ENCODE assay signal across 23 cellular contexts in genomic region chr17:946510-947236, GRCh38. TPM values are rescaled to one million over a fixed set of nuclear protein-coding genes. Genes with fewer than 3 reads are reported as not detected.
A peak's percentile ranks its signal among the peaks of the same experiment; 100 is the strongest.
DNase-seq lines count a peak whose midpoint lies in the region; ATAC-seq, FAIRE-seq and TF ChIP-seq lines count a peak whose summit lies in the region.
"Had no signal": no experiment of that assay in that cellular context is flagged by ENCODE, and none has a peak within 500 bp of the region (broad histone marks: within the 10 kb centered on the region; RNA-seq: fewer than 3 reads in every experiment).

No MANE protein-coding gene starts in this region.

- no peak overlapping the region for H3K4me3 ChIP-seq in H1 (ENCODE audit: extremely low read depth in 1 of 4, insufficient read depth in 2 of 4, low read depth in 3 of 4, low read length in 4 of 4)

- no peak overlapping the region for H2AK5ac ChIP-seq in H9 (ENCODE audit: insufficient read length, low read length)
- no peak overlapping the region for H2AK5ac ChIP-seq in H1 (ENCODE audit: low read depth, low read length)

- H4K91ac ChIP-seq in H9 (ENCODE audit: insufficient read length, low read depth, low read length) (no peak overlapping the region), H1 (replicated peaks; ENCODE audit: insufficient read length, low read length) (no peak overlapping the region)

- no peak for TF ChIP-seq POLR2A in H1 (IDR thresholded peaks at IDR 0.05; ENCODE audit: control extremely low read depth in 1 of 2, low read depth in 2 of 2, low read length in 2 of 2)

- DNase-seq in H9 (no peak), H1 (ENCODE audit: low read depth in 1 of 2, low spot score in 2 of 2) (no peak), nephron progenitor cell (no peak), NCI-H2227 treated with DMSO at 0.1 percent for 48 hours (lab: John Stamatoyannopoulos, UW) (no peak), dermis blood vessel endothelial cell (no peak)
- DNase-seq: BE2C; Calu3; CD4-positive, alpha-beta T cell; DMS153; HFFc6; Kasumi-1; NCI-H1694; NCI-H2081 treated with DMSO at 0.1 percent for 48 hours; NCI-H2171 treated with DMSO at 0.1 percent for 48 hours; NCI-H446; NCI-H526; Right ventricle myocardium superior had no signal

- H3K4me3 Mint-ChIP-seq in H9 (no peak overlapping the region; a peak in 1 of 5 replicates), nephron progenitor cell (no peak overlapping the region)
- H3K4me3 Mint-ChIP-seq: CD4-positive, alpha-beta T cell; HFFc6 had no signal

- H4K5ac ChIP-seq in H9 (ENCODE audit: insufficient read length, low read depth, low read length) (no peak overlapping the region), H1 (ENCODE audit: insufficient read length, low read depth, low read length) (no peak overlapping the region)

- H2BK15ac ChIP-seq in H9 (ENCODE audit: low read depth, low read length) (no peak overlapping the region), H1 (ENCODE audit: low read length) (0 out of 2 replicates have a peak overlapping the region, but pooled peaks have one; percentile 36)

- H3K18ac ChIP-seq in H9 (ENCODE audit: insufficient read length, low read depth, low read length): no peak overlapping the region
- no peak overlapping the region; the same call in 1 of the 2 replicates for H3K18ac ChIP-seq in H1 (ENCODE audit: extremely low read depth, low read length)

- H2BK20ac ChIP-seq in H9 (ENCODE audit: low read depth, low read length, poor library complexity, severe bottlenecking) (no peak overlapping the region), H1 (ENCODE audit: low read length) (no peak overlapping the region)

- H3K56ac ChIP-seq in H9 (ENCODE audit: insufficient read length, low read depth, low read length): no peak overlapping the region
- no peak overlapping the region for H3K56ac ChIP-seq in H1 (replicated peaks; ENCODE audit: insufficient read length, low read depth, low read length)

- H3K9me3 Mint-ChIP-seq in H9 (no peaks in the 10 kb centered on the region), nephron progenitor cell (no peaks in the 10 kb centered on the region)
- H3K9me3 Mint-ChIP-seq: CD4-positive, alpha-beta T cell; HFFc6 had no signal

- H3T11ph ChIP-seq in H9 (ENCODE audit: low read length): no peak overlapping the region

- H3K4ac ChIP-seq in H9 (ENCODE audit: low read depth, low read length): no peak overlapping the region
- no peak overlapping the region for H3K4ac ChIP-seq in H1 (replicated peaks; ENCODE audit: insufficient read length, low read depth, low read length)

- H3K4me1 ChIP-seq in H9 (ENCODE audit: insufficient read depth, low read length): peaks cover 5% of the 10 kb centered on the region; the same call in 1 of the 2 replicates
- H3K4me1 ChIP-seq in H1 (replicated peaks in 1 of 4; ENCODE audit: control insufficient read depth in 3 of 4, insufficient read depth in 4 of 4, low read length in 3 of 4): peaks cover 10 to 17% (median 14%) of the 10 kb centered on the region in 4 experiments
- H3K4me1 ChIP-seq: BE2C had no signal

- POLR2A ChIA-PET in H1 (lab: Charles Lee; ENCODE audit: partially characterized antibody): interaction anchor here (0.9 kb wide), 2 partner anchors 17 to 21 kb away, joined by 3 to 5 read pairs; no protein-coding TSS in a partner anchor

- H3K79me2 ChIP-seq in H9 (ENCODE audit: insufficient read depth, low read length) (no peaks in the 10 kb centered on the region; the same call in 1 of the 2 replicates), H1 (ENCODE audit: control insufficient read depth in 1 of 2, insufficient read depth in 2 of 2, low read length in 2 of 2) (peaks cover 0 to 38% of the 10 kb centered on the region in 2 experiments; a peak in 2 of 4 replicates)

- no peak overlapping the region for H3K23ac ChIP-seq in H9 (ENCODE audit: insufficient read length, low read depth, low read length)
- no peak overlapping the region for H3K23ac ChIP-seq in H1 (ENCODE audit: insufficient read length)

- H3K27me3 ChIP-seq in H9 (ENCODE audit: insufficient read depth, low read length) (no peaks in the 10 kb centered on the region), H1 (replicated peaks in 1 of 4; ENCODE audit: control insufficient read depth in 3 of 4, extremely low read depth in 1 of 4, insufficient read depth in 3 of 4, low read length in 3 of 4) (no peaks in the 10 kb centered on the region)

- TF ChIP-seq CTCF in H9 (conservative IDR thresholded peaks at IDR 0.05) (no peak), H1 (IDR thresholded peaks at IDR 0.05; ENCODE audit: control extremely low read depth in 1 of 3, insufficient read depth in 1 of 3, low read depth in 1 of 3, low read length in 3 of 3) (no peak), nephron progenitor cell (IDR thresholded peaks at IDR 0.05) (no peak)

- H3K9me3 ChIP-seq in H9 (ENCODE audit: control insufficient read depth, low read depth, low read length) (no peaks in the 10 kb centered on the region), H1 (ENCODE audit: insufficient read depth in 2 of 2, low read depth in 1 of 2, low read length in 1 of 2) (no peaks in the 10 kb centered on the region)
- H3K9me3 ChIP-seq: BE2C had no signal

- CTCF ChIA-PET in H1 (lab: Charles Lee; ENCODE audit: partially characterized antibody): interaction anchor here (0.7 to 0.9 kb wide), 3 partner anchors 10 to 34 kb away, joined by 3 to 4 read pairs (median 3); no protein-coding TSS in a partner anchor

- H3K14ac ChIP-seq in H9 (ENCODE audit: insufficient read depth, low read length) (no peak overlapping the region), H1 (ENCODE audit: insufficient read length) (no peak overlapping the region)

- no peak for TF ChIP-seq RAD21 in H1 (IDR thresholded peaks at IDR 0.05 in 1 of 2, conservative IDR thresholded peaks at IDR 0.05 in 1 of 2; ENCODE audit: low read depth in 2 of 2, low read length in 2 of 2)

- H3K27ac Mint-ChIP-seq in H9 (peak overlapping the region; percentile 82 to 90 (median 88); a peak in 6 of 7 replicates), nephron progenitor cell (peak overlapping the region; percentile 68)
- H3K27ac Mint-ChIP-seq: CD4-positive, alpha-beta T cell; HFFc6 had no signal

- no peak overlapping the region for H2BK12ac ChIP-seq in H9 (ENCODE audit: insufficient read length, low read depth, low read length)
- H2BK12ac ChIP-seq in H1 (ENCODE audit: low read depth, low read length): 0 out of 2 replicates have a peak overlapping the region, but pooled peaks have one; percentile 9

- peaks cover 4% of the 10 kb centered on the region for H3K79me1 ChIP-seq in H9 (ENCODE audit: insufficient read depth, low read depth, low read length, poor library complexity, severe bottlenecking)
- H3K79me1 ChIP-seq in H1 (ENCODE audit: low read depth, low read length): no peaks in the 10 kb centered on the region; the same call in 1 of the 2 replicates

- H2BK5ac ChIP-seq in H9 (ENCODE audit: insufficient read length, low read length) (no peak overlapping the region), H1 (ENCODE audit: low read depth, low read length) (peak overlapping the region; percentile 60; the same call in 1 of the 2 replicates)

- H3K36me3 ChIP-seq in H1 (ENCODE audit: control insufficient read depth in 2 of 4, insufficient read depth in 4 of 4, low read length in 3 of 4): no peaks in the 10 kb centered on the region
- H3K36me3 ChIP-seq: BE2C had no signal

- H2AFZ ChIP-seq in H9 (ENCODE audit: low read length) (no peak overlapping the region), H1 (ENCODE audit: low read length) (no peak overlapping the region)

- H2BK120ac ChIP-seq in H9 (ENCODE audit: low read depth, low read length, poor library complexity, severe bottlenecking): no peak overlapping the region
- no peak overlapping the region for H2BK120ac ChIP-seq in H1 (replicated peaks; ENCODE audit: low read depth, low read length)

- ATAC-seq in GM18520 (IDR thresholded peaks at IDR 0.05; ENCODE audit: unreplicated experiment) (no peak), GM18517 (IDR thresholded peaks at IDR 0.05; ENCODE audit: unreplicated experiment) (no peak)

- H4K20me1 ChIP-seq in H9 (ENCODE audit: control insufficient read depth, insufficient read depth, insufficient read length) (no peaks in the 10 kb centered on the region), H1 (replicated peaks in 1 of 2; ENCODE audit: control insufficient read depth in 1 of 2, insufficient read depth in 2 of 2, low read length in 2 of 2) (peaks cover 0 to 4% of the 10 kb centered on the region in 2 experiments)

- H4K8ac ChIP-seq in H9 (replicated peaks; ENCODE audit: insufficient read length, low read depth, low read length): no peak overlapping the region
- no peak overlapping the region; the same call in 1 of the 2 replicates for H4K8ac ChIP-seq in H1 (ENCODE audit: extremely low read depth, insufficient read depth, low read length)

- H3K4me2 ChIP-seq in H9 (ENCODE audit: insufficient read depth, insufficient read length, low read length) (no peak overlapping the region), H1 (ENCODE audit: insufficient read depth in 1 of 2, low read depth in 2 of 2, low read length in 2 of 2) (no peak overlapping the region)

- no peak for TF ChIP-seq EP300 in H1 (IDR thresholded peaks at IDR 0.05; ENCODE audit: borderline replicate concordance in 1 of 2, low read depth in 2 of 2, low read length in 2 of 2)

- no peak for FAIRE-seq in H1 (lab: Jason Lieb, UNC)
- FAIRE-seq: G401.6, GM12892, H54, HTR-8/SVneo had no signal

- no CpG with 5 or more reads among the region's 37 CpGs for WGBS in H9 (ENCODE audit: extremely low coverage, insufficient read length, low lambda C conversion rate)
- 91% methylated on average over 33 of the region's 37 CpGs; no CpG with 5 or more reads in 1 of the 2 experiments for WGBS in H1 (ENCODE audit: extremely low coverage in 1 of 2, insufficient coverage in 1 of 2, insufficient read length in 1 of 2, insufficient replicate concordance in 2 of 2, low coverage in 1 of 2, low lambda C conversion rate in 2 of 2, missing lambda C conversion rate in 1 of 2), 2 experiments

- no peaks in the 10 kb centered on the region for H3K27me3 Mint-ChIP-seq in H9 (ENCODE audit: low read depth)
- no peaks in the 10 kb centered on the region for H3K27me3 Mint-ChIP-seq in nephron progenitor cell (ENCODE audit: low read depth, poor library complexity)

- H3K27ac ChIP-seq in H9 (ENCODE audit: insufficient read length, low read depth, low read length) (no peak overlapping the region), H1 (ENCODE audit: low read depth, low read length) (no peak overlapping the region)

- peaks cover 0 to 21% (median 20%) of the 10 kb centered on the region in 3 experiments; a peak in 6 of 7 replicates for H3K36me3 Mint-ChIP-seq in H9 (ENCODE audit: insufficient read depth in 1 of 3, low read depth in 3 of 3)
- H3K36me3 Mint-ChIP-seq in nephron progenitor cell (ENCODE audit: low read depth): peaks cover 24% of the 10 kb centered on the region

- peaks cover 3% of the 10 kb centered on the region for H3K23me2 ChIP-seq in H9 (ENCODE audit: insufficient read length, low read depth, low read length, poor library complexity, severe bottlenecking)
- no peaks in the 10 kb centered on the region; the same call in 1 of the 2 replicates for H3K23me2 ChIP-seq in H1 (ENCODE audit: low read depth, low read length)

- H3K9ac ChIP-seq in H9 (ENCODE audit: extremely low read depth, insufficient read length, low read length): no peak overlapping the region
- H3K9ac ChIP-seq in H1 (replicated peaks in 1 of 4; ENCODE audit: extremely low read depth in 1 of 4, low read depth in 3 of 4, low read length in 3 of 4): no peak overlapping the region; a peak in 1 of 7 replicates

- H3K4me1 Mint-ChIP-seq in H9 (peaks cover 33 to 40% of the 10 kb centered on the region in 2 experiments), nephron progenitor cell (peaks cover 56% of the 10 kb centered on the region)

RNA-seq across cellular contexts. Expression of gene NXN, which starts 32.9 kb away (rescaled TPM):
- total RNA-seq in H9 (2021) (91.7 and 93.6 TPM in 2 replicates), dermis blood vessel endothelial cell (123 and 138 TPM in 2 replicates)
- 88.4 and 94.1 TPM in 2 replicates for total RNA-seq in H1 (2021; fragmentation: NEBNext Ultra II Directional; extraction: Animal tissue kit (Norgen Biotek cat#: 25700))
- polyA plus RNA-seq in H1 (2011; rRNA removed): 107 and 205 TPM in 2 replicates
- 64.0 TPM for polyA plus RNA-seq in H1 (2011; cell fraction: cytosol; rRNA removed)
- polyA plus RNA-seq in H1 (2011; cell fraction: nucleus; rRNA removed): 91.0 TPM
- polyA plus RNA-seq in H1 (2012, experiment 1 of 2): 66.9 to 74.9 TPM (median 72.0 TPM) in 4 replicates
- 66.3 TPM for polyA plus RNA-seq in H1 (2012, experiment 2 of 2)
- polyA plus RNA-seq in H1 (2013, experiment 1 of 2): 53.1 TPM
- polyA plus RNA-seq in H1 (2013, experiment 2 of 2): 63.6 TPM
- polyA minus RNA-seq in H1 (2011; rRNA and poly(A)+ RNA removed): 85.6 and 114 TPM in 2 replicates
- polyA minus RNA-seq in H1 (2011; cell fraction: cytosol; rRNA and poly(A)+ RNA removed): 74.2 TPM
- polyA minus RNA-seq in H1 (2011; cell fraction: nucleus; rRNA and poly(A)+ RNA removed): 46.8 TPM

RNA-seq across cellular contexts. Expression of gene TIMM22, which starts 50.3 kb away (rescaled TPM):
- 23.0 and 23.7 TPM in 2 replicates for total RNA-seq in H9 (2021)
- total RNA-seq in H1 (2021; fragmentation: NEBNext Ultra II Directional; extraction: Animal tissue kit (Norgen Biotek cat#: 25700)): 17.2 and 17.4 TPM in 2 replicates
- 13.4 and 13.8 TPM in 2 replicates for polyA plus RNA-seq in H1 (2011; rRNA removed)
- polyA plus RNA-seq in H1 (2011; cell fraction: cytosol; rRNA removed): 14.0 TPM
- 13.2 TPM for polyA plus RNA-seq in H1 (2011; cell fraction: nucleus; rRNA removed)
- 16.6 to 18.0 TPM (median 16.9 TPM) in 4 replicates for polyA plus RNA-seq in H1 (2012, experiment 1 of 2)
- 20.1 TPM for polyA plus RNA-seq in H1 (2012, experiment 2 of 2)
- 11.2 TPM for polyA plus RNA-seq in H1 (2013, experiment 1 of 2)
- polyA plus RNA-seq in H1 (2013, experiment 2 of 2): 11.6 TPM
- 11.7 and 14.6 TPM in 2 replicates for polyA minus RNA-seq in H1 (2011; rRNA and poly(A)+ RNA removed)
- 7.2 TPM for polyA minus RNA-seq in H1 (2011; cell fraction: cytosol; rRNA and poly(A)+ RNA removed)
- polyA minus RNA-seq in H1 (2011; cell fraction: nucleus; rRNA and poly(A)+ RNA removed): 18.9 TPM
- 22.3 and 22.4 TPM in 2 replicates for total RNA-seq in dermis blood vessel endothelial cell
